In genomic region chr13:98112456-98112855, GRCh38 we compare ENCODE assay signal across 34 cellular contexts.
"Had no signal": no experiment of that assay in that cellular context is flagged by ENCODE, and none has a peak within 500 bp of the region (broad histone marks: within the 10 kb centered on the region; RNA-seq: fewer than 3 reads in every experiment).

No MANE protein-coding gene starts in this region.

- H3K4me3 Mint-ChIP-seq: activated CD4-positive, alpha-beta memory T cell treated with anti-CD3 and anti-CD28 coated beads, Interleukin-2, amount 10 ng/mL, durations not matched to agents 7 days and 5 days; activated CD4-positive, alpha-beta T cell treated with anti-CD3 and anti-CD28 coated beads, Interleukin-2, amount 10 ng/mL, durations not matched to agents 7 days and 5 days; activated naive CD8-positive, alpha-beta T cell; activated naive CD8-positive, alpha-beta T cell treated with anti-CD3 and anti-CD28 coated beads, Interleukin-2, amount 50 U/mL, for 24 hours; activated T-cell treated with anti-CD3 and anti-CD28 coated beads, Interleukin-2, amount 50 U/mL, for 24 hours; activated T-cell treated with anti-CD3 and anti-CD28 coated beads, Interleukin-2, amount 50 U/mL, for 72 hours; activated T-helper 17 cell treated with anti-CD3 and anti-CD28 coated beads, Interleukin-2, amount 50 U/mL, for 72 hours; brain; central memory CD8-positive, alpha-beta T cell; dendritic cell treated with granulocyte-macrophage colony-stimulating factor and Interleukin-4, amounts not matched to agents 40 ng/mL and 50 ng/mL, for 4 days; endodermal cell; WTC11 had no signal

- H3K9me3 Mint-ChIP-seq: activated CD4-positive, alpha-beta memory T cell treated with anti-CD3 and anti-CD28 coated beads, Interleukin-2, amount 10 ng/mL, durations not matched to agents 7 days and 5 days; activated CD4-positive, alpha-beta T cell treated with anti-CD3 and anti-CD28 coated beads, Interleukin-2, amount 10 ng/mL, durations not matched to agents 7 days and 5 days; activated naive CD8-positive, alpha-beta T cell treated with anti-CD3 and anti-CD28 coated beads, Interleukin-2, amount 50 U/mL, for 24 hours; activated T-cell treated with anti-CD3 and anti-CD28 coated beads, Interleukin-2, amount 50 U/mL, for 24 hours; activated T-cell treated with anti-CD3 and anti-CD28 coated beads, Interleukin-2, amount 50 U/mL, for 72 hours; activated T-helper 17 cell treated with anti-CD3 and anti-CD28 coated beads, Interleukin-2, amount 50 U/mL, for 72 hours; central memory CD8-positive, alpha-beta T cell; dendritic cell treated with granulocyte-macrophage colony-stimulating factor and Interleukin-4, amounts not matched to agents 40 ng/mL and 50 ng/mL, for 4 days had no signal

- DNase-seq: activated CD4-positive, alpha-beta memory T cell treated with anti-CD3 and anti-CD28 coated beads, Interleukin-2, amount 10 ng/mL, durations not matched to agents 7 days and 5 days; activated CD4-positive, alpha-beta T cell treated with anti-CD3 and anti-CD28 coated beads for 1 hour; activated CD4-positive, alpha-beta T cell treated with anti-CD3 and anti-CD28 coated beads for 4 hours; activated CD4-positive, alpha-beta T cell treated with anti-CD3 and anti-CD28 coated beads, Interleukin-2, amount 10 ng/mL, durations not matched to agents 7 days and 5 days; activated CD4-positive, alpha-beta T cell treated with anti-CD3 and anti-CD28 coated beads, Interleukin-2, amount 50 U/mL, for 4 hours; activated CD8-positive, alpha-beta memory T cell treated with anti-CD3 and anti-CD28 coated beads, Interleukin-2, amount 50 U/mL, for 48 hours; activated effector memory CD4-positive, alpha-beta T cell treated with Interleukin-2 at 50 U/mL for 16 hours; activated gamma-delta T cell treated with Interleukin-2 at 50 U/mL for 16 hours; activated naive CD4-positive, alpha-beta T cell treated with anti-CD3 and anti-CD28 coated beads, Interleukin-2, amount 50 U/mL, for 16 hours; activated naive CD4-positive, alpha-beta T cell treated with Interleukin-2 at 50 U/mL for 16 hours; activated naive CD8-positive, alpha-beta T cell treated with anti-CD3 and anti-CD28 coated beads, Interleukin-2, amount 50 U/mL, for 24 hours; activated T-cell treated with anti-CD3 and anti-CD28 coated beads for 4 hours; activated T-cell treated with anti-CD3 and anti-CD28 coated beads, Interleukin-2, amount 50 U/mL, for 24 hours; activated T-cell treated with anti-CD3 and anti-CD28 coated beads, Interleukin-2, amount 50 U/mL, for 72 hours; adrenal gland; amygdala; aorta; dorsolateral prefrontal cortex; effector memory CD4-positive, alpha-beta T cell; endodermal cell; erythroblast; foreskin melanocyte; T-helper 2 cell had no signal

- H3K27me3 Mint-ChIP-seq: activated CD4-positive, alpha-beta memory T cell treated with anti-CD3 and anti-CD28 coated beads, Interleukin-2, amount 10 ng/mL, durations not matched to agents 7 days and 5 days; activated CD4-positive, alpha-beta T cell treated with anti-CD3 and anti-CD28 coated beads, Interleukin-2, amount 10 ng/mL, durations not matched to agents 7 days and 5 days; activated naive CD8-positive, alpha-beta T cell treated with anti-CD3 and anti-CD28 coated beads, Interleukin-2, amount 50 U/mL, for 24 hours; activated T-cell treated with anti-CD3 and anti-CD28 coated beads, Interleukin-2, amount 50 U/mL, for 24 hours; activated T-helper 17 cell treated with anti-CD3 and anti-CD28 coated beads, Interleukin-2, amount 50 U/mL, for 72 hours; central memory CD8-positive, alpha-beta T cell; dendritic cell treated with granulocyte-macrophage colony-stimulating factor and Interleukin-4, amounts not matched to agents 40 ng/mL and 50 ng/mL, for 4 days had no signal

- H3K27ac ChIP-seq: adrenal gland, breast epithelium, coronary artery, dorsolateral prefrontal cortex, esophagus muscularis mucosa, gastroesophageal sphincter, VCaP had no signal

- H3K27me3 ChIP-seq: adrenal gland, breast epithelium, esophagus muscularis mucosa, gastroesophageal sphincter had no signal

- H3K9me3 ChIP-seq: adrenal gland, breast epithelium, esophagus muscularis mucosa had no signal

- ATAC-seq: activated naive CD8-positive, alpha-beta T cell treated with anti-CD3 and anti-CD28 coated beads, Interleukin-2, amount 50 U/mL, for 24 hours; activated T-cell treated with anti-CD3 and anti-CD28 coated beads, Interleukin-2, amount 50 U/mL, for 72 hours; activated T-helper 17 cell treated with anti-CD3 and anti-CD28 coated beads, Interleukin-2, amount 50 U/mL, for 72 hours; gastroesophageal sphincter; WTC11 had no signal

- H3K36me3 ChIP-seq: adrenal gland, breast epithelium, esophagus muscularis mucosa, gastroesophageal sphincter had no signal

- H3K27ac Mint-ChIP-seq: activated CD4-positive, alpha-beta memory T cell treated with anti-CD3 and anti-CD28 coated beads, Interleukin-2, amount 10 ng/mL, durations not matched to agents 7 days and 5 days; activated CD4-positive, alpha-beta T cell treated with anti-CD3 and anti-CD28 coated beads, Interleukin-2, amount 10 ng/mL, durations not matched to agents 7 days and 5 days; activated naive CD8-positive, alpha-beta T cell; activated naive CD8-positive, alpha-beta T cell treated with anti-CD3 and anti-CD28 coated beads, Interleukin-2, amount 50 U/mL, for 24 hours; activated T-cell treated with anti-CD3 and anti-CD28 coated beads, Interleukin-2, amount 50 U/mL, for 24 hours; activated T-cell treated with anti-CD3 and anti-CD28 coated beads, Interleukin-2, amount 50 U/mL, for 72 hours; activated T-helper 17 cell treated with anti-CD3 and anti-CD28 coated beads, Interleukin-2, amount 50 U/mL, for 72 hours; brain; dendritic cell treated with granulocyte-macrophage colony-stimulating factor and Interleukin-4, amounts not matched to agents 40 ng/mL and 50 ng/mL, for 4 days; endodermal cell; WTC11 had no signal

- H3K4me1 ChIP-seq: adrenal gland, breast epithelium, esophagus muscularis mucosa, gastroesophageal sphincter had no signal

- H3K36me3 Mint-ChIP-seq: activated naive CD8-positive, alpha-beta T cell; brain; WTC11 had no signal

- H3K4me1 Mint-ChIP-seq: activated CD4-positive, alpha-beta memory T cell treated with anti-CD3 and anti-CD28 coated beads, Interleukin-2, amount 10 ng/mL, durations not matched to agents 7 days and 5 days; activated CD4-positive, alpha-beta T cell treated with anti-CD3 and anti-CD28 coated beads, Interleukin-2, amount 10 ng/mL, durations not matched to agents 7 days and 5 days; activated naive CD8-positive, alpha-beta T cell treated with anti-CD3 and anti-CD28 coated beads, Interleukin-2, amount 50 U/mL, for 24 hours; activated T-helper 17 cell treated with anti-CD3 and anti-CD28 coated beads, Interleukin-2, amount 50 U/mL, for 72 hours; central memory CD8-positive, alpha-beta T cell; WTC11 had no signal

- H3K4me3 ChIP-seq: adrenal gland, breast epithelium, coronary artery, dorsolateral prefrontal cortex, esophagus muscularis mucosa, gastroesophageal sphincter had no signal
